In genomic region chr16:4455081-4455480, GRCh38 we compare ENCODE assay signal across 1 cellular context.
A peak's percentile ranks its signal among the peaks of the same experiment; 100 is the strongest.
TF ChIP-seq lines count a peak whose summit lies in the region.

No MANE protein-coding gene starts in this region.

TF ChIP-seq in HepG2, 621 proteins besides CTCF, POLR2A, EP300 and RAD21:
- TF ChIP-seq AGO2 (optimal IDR thresholded peaks at IDR 0.05; ENCODE audit: low read depth, low read length) (peak; percentile 35), ZNF34 (CRISPR knock-in tag; IDR thresholded peaks at IDR 0.05; ENCODE audit: borderline replicate concordance) (no peak)
